In genomic region chr6:157119502-157120027, GRCh38 we compare ENCODE assay signal across 21 cellular contexts.
"Had no signal": no experiment of that assay in that cellular context is flagged by ENCODE, and none has a peak within 500 bp of the region (broad histone marks: within the 10 kb centered on the region; RNA-seq: fewer than 3 reads in every experiment).

No MANE protein-coding gene starts in this region.

- H3K36me3 ChIP-seq: ascending aorta, breast epithelium, thyroid gland had no signal

- H3K27ac Mint-ChIP-seq: activated CD4-positive, alpha-beta memory T cell treated with anti-CD3 and anti-CD28 coated beads for 36 hours; activated naive CD4-positive, alpha-beta T cell treated with anti-CD3 and anti-CD28 coated beads for 36 hours; activated T-helper 2 cell treated with anti-CD3 and anti-CD28 coated beads, Interferon-gamma antibody, Interleukin-2, Interleukin-4, amounts not matched to agents 10 μg/mL and 5 μg/mL and 100 μg/mL, durations not matched to agents 14 hours and 24 hours and 36 hours had no signal

- H3K27me3 Mint-ChIP-seq: activated CD4-positive, alpha-beta memory T cell treated with anti-CD3 and anti-CD28 coated beads for 36 hours; naive thymus-derived CD8-positive, alpha-beta T cell had no signal

- H3K4me1 ChIP-seq: breast epithelium, parathyroid adenoma had no signal

- H3K4me3 Mint-ChIP-seq: activated CD4-positive, alpha-beta memory T cell treated with anti-CD3 and anti-CD28 coated beads for 36 hours; activated naive CD4-positive, alpha-beta T cell treated with anti-CD3 and anti-CD28 coated beads for 36 hours; immature natural killer cell; naive thymus-derived CD8-positive, alpha-beta T cell had no signal

- H3K9ac ChIP-seq: parathyroid adenoma had no signal

- ATAC-seq: esophagus mucosa; naive thymus-derived CD8-positive, alpha-beta T cell had no signal

- H3K27ac ChIP-seq: ascending aorta, breast epithelium, heart right ventricle, parathyroid adenoma, sigmoid colon, spleen, thyroid gland had no signal

- H3K27me3 ChIP-seq: ascending aorta, breast epithelium, heart right ventricle, sigmoid colon, spleen, thyroid gland had no signal

- H3K4me3 ChIP-seq: ascending aorta, breast epithelium, heart right ventricle, sigmoid colon, spleen, thyroid gland had no signal

- H3K9me3 ChIP-seq: ascending aorta, breast epithelium, heart right ventricle, sigmoid colon, spleen, thyroid gland had no signal

- H3K9me3 Mint-ChIP-seq: activated CD4-positive, alpha-beta memory T cell treated with anti-CD3 and anti-CD28 coated beads for 36 hours; activated naive CD4-positive, alpha-beta T cell treated with anti-CD3 and anti-CD28 coated beads for 36 hours; activated T-helper 2 cell treated with anti-CD3 and anti-CD28 coated beads, Interferon-gamma antibody, Interleukin-2, Interleukin-4, amounts not matched to agents 10 μg/mL and 5 μg/mL and 100 μg/mL, durations not matched to agents 14 hours and 24 hours and 36 hours; immature natural killer cell; naive thymus-derived CD8-positive, alpha-beta T cell had no signal

- DNase-seq: activated CD4-positive, alpha-beta memory T cell treated with anti-CD3 and anti-CD28 coated beads for 36 hours; activated CD4-positive, alpha-beta T cell treated with anti-CD3 and anti-CD28 coated beads for 4 hours; activated naive CD4-positive, alpha-beta T cell treated with anti-CD3 and anti-CD28 coated beads for 36 hours; activated T-cell treated with anti-CD3 and anti-CD28 coated beads for 4 hours; effector CD4-positive, alpha-beta T cell; heart right ventricle; immature natural killer cell; kidney glomerular epithelial cell; left ventricle myocardium superior; mesenchymal stem cell; naive thymus-derived CD8-positive, alpha-beta T cell; sigmoid colon; spleen; stimulated activated CD4-positive, alpha-beta T cell treated with anti-CD3 and anti-CD28 coated beads, Interleukin-4, amount 100 ng/mL, for 4 hours; stimulated activated naive CD4-positive, alpha-beta T cell treated with Interleukin-2 at 50 U/mL for 16 hours had no signal
